Comparison of ENCODE assay signal across 21 cellular contexts in the genomic region with DNA sequence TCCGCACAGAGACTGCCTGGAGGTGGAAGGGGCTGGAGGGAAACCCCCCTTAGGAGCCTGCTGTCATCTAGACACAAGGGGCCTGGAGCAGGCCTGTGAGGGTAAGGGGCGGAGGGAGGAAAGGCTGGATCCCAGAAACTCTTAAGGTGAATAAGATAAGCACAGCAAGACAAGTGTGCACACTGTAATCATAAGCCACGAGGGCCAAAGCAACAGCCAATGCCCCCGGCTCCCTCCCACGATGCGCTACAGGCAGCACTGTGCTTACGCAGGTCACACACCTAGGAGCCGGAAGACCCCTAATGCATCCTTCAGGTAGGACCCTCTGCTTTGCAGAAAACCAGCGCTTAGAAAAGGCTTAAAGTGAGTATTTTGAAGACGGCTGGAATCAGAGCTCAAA.
"Had no signal": no experiment of that assay in that cellular context is flagged by ENCODE, and none has a peak within 500 bp of the region (broad histone marks: within the 10 kb centered on the region; RNA-seq: fewer than 3 reads in every experiment).

No MANE protein-coding gene starts in this region.

- H3K36me3 ChIP-seq: colonic mucosa, esophagus squamous epithelium, lower lobe of right lung, right atrium auricular region, spleen, suprapubic skin, upper lobe of left lung, vagina had no signal

- H3K4me3 ChIP-seq: colonic mucosa, esophagus squamous epithelium, lower lobe of right lung, right atrium auricular region, skin epidermis, spleen, suprapubic skin, upper lobe of left lung, vagina had no signal

- H3K27ac Mint-ChIP-seq: natural killer cell; stimulated activated naive B cell treated with anti-CD40 and anti-IgM and Interleukin-4, amounts not matched to agents 10 μg/mL and 1 μg/mL and 100 μg/mL, for 72 hours; stimulated activated naive CD8-positive, alpha-beta T cell treated with anti-CD3 and anti-CD28 coated beads, Interleukin-15, amount 100 ng/mL, for 72 hours had no signal

- H3K27ac ChIP-seq: colonic mucosa, lower lobe of right lung, parathyroid adenoma, skin epidermis, spleen, suprapubic skin, upper lobe of left lung, vagina had no signal

- H3K4me1 ChIP-seq: colonic mucosa had no signal

- H3K4me1 Mint-ChIP-seq: stimulated activated naive CD8-positive, alpha-beta T cell treated with anti-CD3 and anti-CD28 coated beads, Interleukin-15, amount 100 ng/mL, for 72 hours had no signal

- H3K36me3 Mint-ChIP-seq: natural killer cell; stimulated activated naive B cell treated with anti-CD40 and anti-IgM and Interleukin-4, amounts not matched to agents 10 μg/mL and 1 μg/mL and 100 μg/mL, for 72 hours had no signal

- H3K9me3 Mint-ChIP-seq: natural killer cell; stimulated activated naive B cell treated with anti-CD40 and anti-IgM and Interleukin-4, amounts not matched to agents 10 μg/mL and 1 μg/mL and 100 μg/mL, for 72 hours; stimulated activated naive CD8-positive, alpha-beta T cell treated with anti-CD3 and anti-CD28 coated beads, Interleukin-15, amount 100 ng/mL, for 72 hours had no signal

- H3K4me3 Mint-ChIP-seq: natural killer cell; stimulated activated naive B cell treated with anti-CD40 and anti-IgM and Interleukin-4, amounts not matched to agents 10 μg/mL and 1 μg/mL and 100 μg/mL, for 72 hours; stimulated activated naive CD8-positive, alpha-beta T cell treated with anti-CD3 and anti-CD28 coated beads, Interleukin-15, amount 100 ng/mL, for 72 hours had no signal

- H3K27me3 ChIP-seq: colonic mucosa, esophagus squamous epithelium, right atrium auricular region, spleen, suprapubic skin, upper lobe of left lung, vagina had no signal

- H3K9me3 ChIP-seq: colonic mucosa, esophagus squamous epithelium, lower lobe of right lung, right atrium auricular region, spleen, suprapubic skin, upper lobe of left lung, vagina had no signal

- H3K27me3 Mint-ChIP-seq: progenitor cell of endocrine pancreas; stimulated activated naive B cell treated with anti-CD40 and anti-IgM and Interleukin-4, amounts not matched to agents 10 μg/mL and 1 μg/mL and 100 μg/mL, for 72 hours; stimulated activated naive CD8-positive, alpha-beta T cell treated with anti-CD3 and anti-CD28 coated beads, Interleukin-15, amount 100 ng/mL, for 72 hours had no signal

- DNase-seq: central memory CD4-positive, alpha-beta T cell; colonic mucosa; dermis blood vessel endothelial cell; effector memory CD4-positive, alpha-beta T cell; erythroblast; esophagus squamous epithelium; foreskin melanocyte; left ventricle myocardium superior; lower lobe of right lung; natural killer cell; spleen; stimulated activated CD4-positive, alpha-beta T cell treated with anti-CD3 and anti-CD28 coated beads, Interleukin-4, amount 100 ng/mL, for 4 hours; stimulated activated naive B cell treated with anti-CD40 and anti-IgM and Interleukin-4, amounts not matched to agents 10 μg/mL and 1 μg/mL and 100 μg/mL, for 72 hours; stimulated activated naive CD8-positive, alpha-beta T cell treated with anti-CD3 and anti-CD28 coated beads, Interleukin-15, amount 100 ng/mL, for 72 hours; upper lobe of left lung had no signal

- ATAC-seq: left ventricle myocardium superior; lower lobe of right lung; natural killer cell; stimulated activated naive B cell treated with anti-CD40 and anti-IgM and Interleukin-4, amounts not matched to agents 10 μg/mL and 1 μg/mL and 100 μg/mL, for 72 hours; stimulated activated naive CD8-positive, alpha-beta T cell treated with anti-CD3 and anti-CD28 coated beads, Interleukin-15, amount 100 ng/mL, for 72 hours had no signal
